Comparison of ENCODE assay signal across 2 cellular contexts in genomic region chr17:8660709-8661108, GRCh38.
TF ChIP-seq lines count a peak whose summit lies in the region.
"Not testable (repeated sequence)": the region's sequence is repeated elsewhere in the genome, so short reads cannot be mapped to it uniquely, and the experiment has no call there.

No MANE protein-coding gene starts in this region.

TF ChIP-seq in HEK293, 187 proteins besides CTCF, POLR2A, EP300 and RAD21:
- peak; percentile 93 for TF ChIP-seq ZNF366 (tag by site-specific recombination; conservative IDR thresholded peaks at IDR 0.05)

TF ChIP-seq in HepG2, 621 proteins besides CTCF, POLR2A, EP300 and RAD21:
- TF ChIP-seq FOXA1 (IDR thresholded peaks at IDR 0.05), result 0 out of 2 replicates have a peak, but pooled peaks have one; percentile 14
- TF ChIP-seq FOXA1 (CRISPR knock-in tag; IDR thresholded peaks at IDR 0.05), result not testable (repeated sequence)
